18 cellular contexts compared by ENCODE assay signal in the genomic region with DNA sequence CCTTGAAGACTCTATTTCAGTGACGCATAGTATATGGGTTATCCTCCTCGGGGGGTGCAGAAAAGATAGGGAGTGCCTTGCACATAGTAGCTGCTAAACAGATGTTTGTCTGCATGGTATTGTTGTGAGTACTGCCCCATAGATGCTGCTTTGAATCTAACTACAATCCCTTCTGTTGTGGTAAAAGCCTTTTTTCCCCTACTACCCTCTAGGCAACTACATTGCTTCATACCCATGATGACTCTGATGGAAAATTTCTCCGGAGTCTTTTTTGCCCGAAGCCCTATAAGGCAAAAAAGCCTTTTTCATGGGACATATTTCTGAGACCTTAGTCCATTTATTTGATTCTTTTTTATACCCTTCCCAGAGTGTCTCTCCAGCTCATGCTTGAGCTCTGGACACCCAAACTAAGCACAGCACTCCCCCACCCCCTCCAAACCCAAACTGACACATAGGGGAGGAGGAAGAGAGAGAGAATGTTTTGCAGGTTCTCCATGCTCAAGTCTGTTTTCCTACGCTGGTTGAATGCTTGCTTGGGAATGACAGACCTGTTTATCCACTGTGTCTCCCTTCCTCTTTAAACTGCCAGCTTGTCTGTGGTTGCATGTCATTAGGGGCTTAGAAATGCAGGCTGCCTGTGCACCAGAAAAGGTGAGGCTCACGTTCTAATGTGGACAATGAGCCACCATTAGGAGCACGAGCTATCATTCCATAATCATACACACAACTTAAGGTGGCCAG. TPM values are rescaled to one million over a fixed set of nuclear protein-coding genes. Genes with fewer than 3 reads are reported as not detected.
"Had no signal": no experiment of that assay in that cellular context is flagged by ENCODE, and none has a peak within 500 bp of the region (broad histone marks: within the 10 kb centered on the region; RNA-seq: fewer than 3 reads in every experiment).

No MANE protein-coding gene starts in this region.

- H3K36me3 ChIP-seq: right atrium auricular region, transverse colon had no signal

- ATAC-seq: activated T-cell treated with anti-CD3 and anti-CD28 coated beads, Interleukin-2, amount 50 U/mL, for 72 hours; left colon; naive thymus-derived CD4-positive, alpha-beta T cell; stimulated activated naive B cell treated with anti-CD40 and anti-IgM and Interleukin-4, amounts not matched to agents 10 μg/mL and 1 μg/mL and 100 μg/mL, for 72 hours had no signal

- H3K9me3 ChIP-seq: right atrium auricular region, transverse colon had no signal

- H3K27ac ChIP-seq: coronary artery, right atrium auricular region, transverse colon had no signal

- DNase-seq: activated CD4-positive, alpha-beta memory T cell treated with anti-CD3 and anti-CD28 coated beads for 36 hours; activated CD4-positive, alpha-beta T cell treated with anti-CD3 and anti-CD28 coated beads for 1 hour; activated CD8-positive, alpha-beta memory T cell treated with anti-CD3 and anti-CD28 coated beads, Interleukin-2, amount 50 U/mL, for 4 hours; activated T-cell treated with anti-CD3 and anti-CD28 coated beads, Interleukin-2, amount 50 U/mL, for 72 hours; caudate nucleus; effector CD8-positive, alpha-beta T cell; left colon; naive thymus-derived CD4-positive, alpha-beta T cell; stimulated activated CD4-positive, alpha-beta T cell treated with anti-CD3 and anti-CD28 coated beads, Interleukin-2, amount 100 ng/mL, for 24 hours; stimulated activated naive B cell treated with anti-CD40 and anti-IgM and Interleukin-4, amounts not matched to agents 10 μg/mL and 1 μg/mL and 100 μg/mL, for 72 hours; SW 1271; transverse colon had no signal

- H3K4me3 ChIP-seq: coronary artery, right atrium auricular region, transverse colon had no signal

- H3K4me1 ChIP-seq: right atrium auricular region, transverse colon had no signal

- H3K27me3 ChIP-seq: right atrium auricular region, transverse colon had no signal

RNA-seq across cellular contexts. Expression of a gene that starts 52.9 kb away (rescaled TPM):
- total RNA-seq: activated CD4-positive, alpha-beta memory T cell treated with anti-CD3 and anti-CD28 coated beads for 36 hours; activated T-cell treated with anti-CD3 and anti-CD28 coated beads, Interleukin-2, amount 50 U/mL, for 72 hours; left colon; lung microvascular endothelial cell; mononuclear cell; naive thymus-derived CD4-positive, alpha-beta T cell; posterior vena cava; right atrium auricular region; subcutaneous adipose tissue; transverse colon had no signal
- polyA plus RNA-seq: naive thymus-derived CD4-positive, alpha-beta T cell had no signal
